In the genomic region with DNA sequence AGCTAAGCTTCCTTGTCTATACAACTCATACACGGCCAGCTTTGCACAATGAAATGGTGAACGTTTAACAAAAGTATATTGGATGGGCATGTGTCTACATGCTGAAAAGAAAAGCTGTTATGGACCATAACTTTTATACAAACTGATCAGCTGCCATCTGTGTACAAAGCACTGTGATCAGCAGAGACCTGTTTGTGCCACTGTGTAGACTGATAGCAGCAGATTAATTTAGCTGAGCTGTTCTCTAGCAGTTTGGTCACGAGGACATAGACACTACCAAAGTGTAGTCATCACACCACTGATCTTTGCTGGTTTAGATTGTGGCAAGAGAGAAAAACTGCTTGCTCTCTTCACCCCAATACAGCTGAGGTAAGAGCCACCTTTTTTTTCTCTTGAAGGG, we compare ENCODE assay signal across 13 cellular contexts.
DNase-seq lines count a peak whose midpoint lies in the region; ATAC-seq and TF ChIP-seq lines count a peak whose summit lies in the region.
"Had no signal": no experiment of that assay in that cellular context is flagged by ENCODE, and none has a peak within 500 bp of the region (broad histone marks: within the 10 kb centered on the region; RNA-seq: fewer than 3 reads in every experiment).

No MANE protein-coding gene starts in this region.

- H2AFZ ChIP-seq in trophoblast cell (ENCODE audit: insufficient read depth, low read length, poor library complexity), result no peak overlapping the region

- DNase-seq in DMS153 treated with DMSO at 0.1 percent for 48 hours (lab: John Stamatoyannopoulos, UW; ENCODE audit: unreplicated experiment) (peak; percentile 38), RWPE2 (ENCODE audit: low spot score) (no peak), fibroblast of villous mesenchyme (ENCODE audit: low read depth) (peak; percentile 22), trophoblast cell (no peak), ecto neural progenitor cell (ENCODE audit: low spot score) (no peak)
- DNase-seq in central memory CD4-positive, alpha-beta T cell, result no peak
- no peak for DNase-seq in activated CD4-positive, CD25-positive, alpha-beta regulatory T cell (lab: John Stamatoyannopoulos, UW)
- DNase-seq: activated CD4-positive, alpha-beta memory T cell treated with anti-CD3 and anti-CD28 coated beads, Interleukin-2, amount 10 ng/mL, durations not matched to agents 7 days and 5 days; CD8-positive, alpha-beta memory T cell; effector CD8-positive, alpha-beta T cell; NCI-H774 had no signal

- peak overlapping the region; percentile 58 for H3K4ac ChIP-seq in trophoblast cell (ENCODE audit: low read depth, low read length)

- H3K27me3 ChIP-seq in RWPE2 (ENCODE audit: insufficient read depth, poor library complexity, severe bottlenecking) (no peaks in the 10 kb centered on the region), trophoblast cell (ENCODE audit: insufficient read depth, low read length) (no peaks in the 10 kb centered on the region)
- H3K27me3 ChIP-seq: ovary had no signal

- H2BK5ac ChIP-seq in trophoblast cell (ENCODE audit: low read depth, low read length, poor library complexity), result peak overlapping the region; percentile 21

- peaks cover 20% of the 10 kb centered on the region for H3K4me1 ChIP-seq in RWPE2 (ENCODE audit: insufficient read depth, poor library complexity, severe bottlenecking)
- H3K4me1 ChIP-seq in trophoblast cell (ENCODE audit: control insufficient read depth in 1 of 2, insufficient read depth in 2 of 2, low read length in 2 of 2), result peaks cover 3 to 5% of the 10 kb centered on the region in 2 experiments

- no peak overlapping the region for H4K8ac ChIP-seq in trophoblast cell (ENCODE audit: low read depth, low read length)

- no peaks in the 10 kb centered on the region for H3K9me3 ChIP-seq in RWPE2 (ENCODE audit: severe bottlenecking)
- no peaks in the 10 kb centered on the region for H3K9me3 ChIP-seq in trophoblast cell (ENCODE audit: insufficient read depth, low read depth, low read length)
- H3K9me3 ChIP-seq: ovary had no signal

- TF ChIP-seq CTCF in RWPE2 (IDR thresholded peaks at IDR 0.05; ENCODE audit: poor library complexity, severe bottlenecking), result no peak
- TF ChIP-seq CTCF in fibroblast of villous mesenchyme (IDR thresholded peaks at IDR 0.05; ENCODE audit: insufficient read depth, low read depth, low read length), result no peak

- no peak overlapping the region for H3K18ac ChIP-seq in trophoblast cell (ENCODE audit: low read length)

- H3K4me3 ChIP-seq in RWPE2 (ENCODE audit: severe bottlenecking) (no peak overlapping the region), fibroblast of villous mesenchyme (ENCODE audit: low read depth, low read length) (no peak overlapping the region), trophoblast cell (ENCODE audit: low read depth, low read length) (no peak overlapping the region)

- ATAC-seq in RWPE2 (ENCODE audit: low read depth), result 0 out of 3 replicates have a peak, but pooled peaks have one; percentile 12
- ATAC-seq in HG02870 (IDR thresholded peaks at IDR 0.05; ENCODE audit: unreplicated experiment), result no peak

- no peak overlapping the region for H3K9ac ChIP-seq in trophoblast cell (ENCODE audit: low read length)

- H2BK12ac ChIP-seq in trophoblast cell (ENCODE audit: low read length), result peak overlapping the region; percentile 27

- H2AK5ac ChIP-seq in trophoblast cell (ENCODE audit: low read length), result no peak overlapping the region

- H3K4me2 ChIP-seq in trophoblast cell (ENCODE audit: low read length), result no peak overlapping the region

- peak overlapping the region; percentile 7 for H3K14ac ChIP-seq in trophoblast cell (ENCODE audit: low read length)

- peaks cover 3% of the 10 kb centered on the region for H3K79me1 ChIP-seq in trophoblast cell (ENCODE audit: low read length)

- H4K12ac ChIP-seq in trophoblast cell (ENCODE audit: low read depth, low read length), result no peak overlapping the region

- no peak overlapping the region for H4K91ac ChIP-seq in trophoblast cell (ENCODE audit: low read depth, low read length)

- no peak overlapping the region for H3K23ac ChIP-seq in trophoblast cell (ENCODE audit: low read length)

- no peaks in the 10 kb centered on the region for H3K79me2 ChIP-seq in trophoblast cell (ENCODE audit: control insufficient read depth, insufficient read depth, low read length, poor library complexity)

- H2BK120ac ChIP-seq in trophoblast cell (ENCODE audit: insufficient read depth, low read length, poor library complexity), result peak overlapping the region; percentile 47

- H3K27ac ChIP-seq in RWPE2 (ENCODE audit: poor library complexity, severe bottlenecking) (peak overlapping the region; percentile 26), trophoblast cell (ENCODE audit: low read depth, low read length) (peak overlapping the region; percentile 1)

- H3K36me3 ChIP-seq in RWPE2 (ENCODE audit: low read depth) (no peaks in the 10 kb centered on the region), trophoblast cell (ENCODE audit: control insufficient read depth in 1 of 2, insufficient read depth in 2 of 2, low read length in 2 of 2) (no peaks in the 10 kb centered on the region)
- H3K36me3 ChIP-seq: ovary had no signal

- no CpG with 5 or more reads among the region's 3 CpGs for WGBS in trophoblast cell (ENCODE audit: extremely low coverage, insufficient coverage, insufficient read length)

Comparison
In these comparisons a context has a peak if more than half of its experiments do, and no peak if none do; other contexts are left out.
1. DNase-seq: peak in DMS153 treated with DMSO at 0.1 percent for 48 hours (single experiment) and fibroblast of villous mesenchyme (single experiment); none in RWPE2 (single experiment), trophoblast cell (0 of 2), central memory CD4-positive, alpha-beta T cell (single experiment), ecto neural progenitor cell (single experiment) and activated CD4-positive, CD25-positive, alpha-beta regulatory T cell (0 of 4).